ENCODE assay signal across 25 cellular contexts in genomic region chr5:126198509-126198908, GRCh38.
A peak's percentile ranks its signal among the peaks of the same experiment; 100 is the strongest.
DNase-seq lines count a peak whose midpoint lies in the region; ATAC-seq and TF ChIP-seq lines count a peak whose summit lies in the region.
"Had no signal": no experiment of that assay in that cellular context is flagged by ENCODE, and none has a peak within 500 bp of the region (broad histone marks: within the 10 kb centered on the region; RNA-seq: fewer than 3 reads in every experiment).

No MANE protein-coding gene starts in this region.

- H3K4me1 ChIP-seq in HEK293 (ENCODE audit: control insufficient read depth, insufficient read depth, low read length) (no peaks in the 10 kb centered on the region), left lung (no peaks in the 10 kb centered on the region)
- H3K4me1 ChIP-seq: upper lobe of right lung had no signal

- ATAC-seq in left lung: no peak
- ATAC-seq in GM19467 (IDR thresholded peaks at IDR 0.05; ENCODE audit: unreplicated experiment): no peak
- ATAC-seq: activated T-helper 17 cell treated with anti-CD3 and anti-CD28 coated beads, Interleukin-2, amount 50 U/mL, for 72 hours; left cardiac atrium; stimulated activated effector memory CD8-positive, alpha-beta T cell treated with anti-CD3 and anti-CD28 coated beads, Interleukin-12 subunit alpha, Interleukin-12 subunit beta, amount 100 ng/mL, for 72 hours; upper lobe of right lung had no signal

- H3K4me3 ChIP-seq in HEK293 (ENCODE audit: low read depth, low read length): no peak overlapping the region
- no peak overlapping the region for H3K4me3 ChIP-seq in left lung
- H3K4me3 ChIP-seq: GM23248, PC-9, smooth muscle cell, upper lobe of right lung had no signal

- TF ChIP-seq CTCF in HEK293 (tag by site-specific recombination; IDR thresholded peaks at IDR 0.05): no peak
- TF ChIP-seq CTCF in left lung (IDR thresholded peaks at IDR 0.05): no peak

- H3K27me3 ChIP-seq in left lung: no peaks in the 10 kb centered on the region
- H3K27me3 ChIP-seq: upper lobe of right lung had no signal

- intact Hi-C loops in left lung (cut with DNase I): no loop called here

- POLR2A ChIA-PET in HEK293 (lab: Yijun Ruan, JAX): no interaction called here

- no peak overlapping the region for H3K27ac ChIP-seq in HEK293 (ENCODE audit: extremely low read depth, low read depth, low read length)
- H3K27ac ChIP-seq in left lung: no peak overlapping the region
- H3K27ac ChIP-seq: GM23248, PC-9, upper lobe of right lung had no signal

- no peaks in the 10 kb centered on the region for H3K36me3 ChIP-seq in HEK293 (ENCODE audit: control insufficient read depth in 2 of 2, insufficient read depth in 1 of 2, low read length in 2 of 2)
- H3K36me3 ChIP-seq in left lung: no peaks in the 10 kb centered on the region
- H3K36me3 ChIP-seq: upper lobe of right lung had no signal

- DNase-seq in NCI-H1930 (lab: John Stamatoyannopoulos, UW): peak; percentile 47 to 56
- peak; percentile 98 for DNase-seq in NCI-H748 (lab: John Stamatoyannopoulos, UW; ENCODE audit: unreplicated experiment)
- DNase-seq in left kidney (ENCODE audit: low read depth, low spot score): peak; percentile 41
- DNase-seq in germinal center (ENCODE audit: low spot score): no peak
- DNase-seq in left lung: no peak
- DNase-seq in NK-92 treated with Interleukin-12 subunit alpha and Interleukin-12 subunit beta, amount 100 ng/mL, for 24 hours (lab: John Stamatoyannopoulos, UW): no peak
- DNase-seq: activated CD4-positive, alpha-beta T cell treated with anti-CD3 and anti-CD28 coated beads, Interleukin-2, amount 50 U/mL, for 4 hours; activated CD4-positive, CD25-positive, alpha-beta regulatory T cell; activated CD8-positive, alpha-beta memory T cell treated with anti-CD3 and anti-CD28 coated beads, Interleukin-2, amount 50 U/mL, for 4 hours; activated naive CD8-positive, alpha-beta T cell treated with anti-CD3 and anti-CD28 coated beads for 36 hours; CD4-positive, CD25-positive, alpha-beta regulatory T cell; central memory CD4-positive, alpha-beta T cell; GM23248; left cardiac atrium; NCI-H82; PC-9; retina; Right ventricle myocardium superior; substantia nigra; upper lobe of right lung had no signal

- H3K9me3 ChIP-seq in HEK293 (ENCODE audit: control insufficient read depth, insufficient read depth, low read depth, low read length): no peaks in the 10 kb centered on the region
- peaks cover 0 to 10% of the 10 kb centered on the region in 2 donors for H3K9me3 ChIP-seq in left lung
- H3K9me3 ChIP-seq: upper lobe of right lung had no signal

- CTCF ChIA-PET in HEK293 (lab: Yijun Ruan, JAX): interaction anchor here (0.6 kb wide), 1 partner anchor 382 kb away, joined by 3 read pairs; no protein-coding TSS in a partner anchor

TF ChIP-seq in HEK293, 187 proteins besides CTCF, POLR2A, EP300 and RAD21:
- TF ChIP-seq ZNF843 (tag by site-specific recombination; IDR thresholded peaks at IDR 0.05) (no peak), FEZF1 (tag by site-specific recombination; IDR thresholded peaks at IDR 0.05) (peak; percentile 29; the same call in 1 of the 2 replicates), GLIS2 (tag by site-specific recombination; IDR thresholded peaks at IDR 0.05) (no peak), ZSCAN30 (tag by site-specific recombination; IDR thresholded peaks at IDR 0.05) (no peak), HIC1 (tag by site-specific recombination; IDR thresholded peaks at IDR 0.05) (no peak)
TF ChIP-seq in HEK293: peak in this region for 1.

Comparison
In these comparisons a context has a peak if more than half of its experiments do, and no peak if none do; other contexts are left out.
1. DNase-seq: peak in NCI-H1930 (2 of 2), NCI-H748 (single experiment) and left kidney (single experiment); none in germinal center (single experiment), left lung (0 of 2) and NK-92 treated with Interleukin-12 subunit alpha and Interleukin-12 subunit beta, amount 100 ng/mL, for 24 hours (single experiment).